ENCODE assay signal across 8 cellular contexts in genomic region chr19:588093-588742, GRCh38. TPM values are rescaled to one million over a fixed set of nuclear protein-coding genes. Genes with fewer than 3 reads are reported as not detected.
DNase-seq lines count a peak whose midpoint lies in the region; ATAC-seq and TF ChIP-seq lines count a peak whose summit lies in the region.

No MANE protein-coding gene starts in this region.

- peak; percentile 44 to 51 (median 45) for TF ChIP-seq CTCF in nephron (IDR thresholded peaks at IDR 0.05; ENCODE audit: unreplicated experiment in 3 of 3)

- peaks cover 20% of the 10 kb centered on the region for H3K27me3 ChIP-seq in CD8-positive, alpha-beta memory T cell (ENCODE audit: insufficient read depth, low read length, poor library complexity, severe bottlenecking)

- peaks cover 4 to 17% (median 6%) of the 10 kb centered on the region in 3 donors for H3K4me1 Mint-ChIP-seq in CD8-positive, alpha-beta memory T cell
- H3K4me1 Mint-ChIP-seq in activated T-cell treated with anti-CD3 and anti-CD28 coated beads, Interleukin-2, amount 50 U/mL, for 4 hours (ENCODE audit: low read depth): peaks cover 6% of the 10 kb centered on the region
- no peaks in the 10 kb centered on the region for H3K4me1 Mint-ChIP-seq in nephron

- no peak for TF ChIP-seq POLR2A in erythroblast (IDR thresholded peaks at IDR 0.05; ENCODE audit: low read length)

- CTCF ChIA-PET in CD8-positive, alpha-beta memory T cell (lab: Charles Lee): interaction anchor here (1.4 kb wide), 1 partner anchor 146 kb away, joined by 3 read pairs; no protein-coding TSS in a partner anchor

- peak; percentile 63 for TF ChIP-seq RAD21 in Ishikawa (IDR thresholded peaks at IDR 0.05; ENCODE audit: low read depth)

- H3K27ac Mint-ChIP-seq in CD8-positive, alpha-beta memory T cell: peak overlapping the region in 1 of 8 donors; percentile 14
- H3K27ac Mint-ChIP-seq in nephron: no peak overlapping the region

- no peaks in the 10 kb centered on the region for H3K36me3 ChIP-seq in CD8-positive, alpha-beta memory T cell (ENCODE audit: insufficient read depth, low read length)

- H3K4me3 Mint-ChIP-seq in CD8-positive, alpha-beta memory T cell: peak overlapping the region in 6 of 7 donors; percentile 19 to 54 (median 29)
- H3K4me3 Mint-ChIP-seq in activated T-cell treated with anti-CD3 and anti-CD28 coated beads, Interleukin-2, amount 50 U/mL, for 4 hours: peak overlapping the region; percentile 16
- H3K4me3 Mint-ChIP-seq in nephron: peak overlapping the region in 2 of 3 experiments; percentile 31 to 44

- POLR2A ChIA-PET in CD8-positive, alpha-beta memory T cell (lab: Charles Lee): no interaction called here

- no peaks in the 10 kb centered on the region for H3K9me3 ChIP-seq in CD8-positive, alpha-beta memory T cell (ENCODE audit: low read length)

- H3K9me3 Mint-ChIP-seq in CD8-positive, alpha-beta memory T cell: no peaks in the 10 kb centered on the region
- no peaks in the 10 kb centered on the region for H3K9me3 Mint-ChIP-seq in activated T-cell treated with anti-CD3 and anti-CD28 coated beads, Interleukin-2, amount 50 U/mL, for 4 hours
- no peaks in the 10 kb centered on the region for H3K9me3 Mint-ChIP-seq in nephron

- no peak overlapping the region for H3K4me3 ChIP-seq in CD8-positive, alpha-beta memory T cell (ENCODE audit: low read length)

- DNase-seq in CD8-positive, alpha-beta memory T cell: peak; percentile 49 to 72 (median 58)
- DNase-seq in NOMO-1 treated with dmso at 0.1 percent for 144 hours (lab: John Stamatoyannopoulos, UW; ENCODE audit: unreplicated experiment) (peak; percentile 58), erythroblast (lab: John Stamatoyannopoulos, UW) (peak; percentile 86 to 89)
- peak; percentile 49 for DNase-seq in activated T-cell treated with anti-CD3 and anti-CD28 coated beads, Interleukin-2, amount 50 U/mL, for 4 hours

- H3K36me3 Mint-ChIP-seq in CD8-positive, alpha-beta memory T cell: peaks cover 0 to 4% (median 1%) of the 10 kb centered on the region in 3 donors
- H3K36me3 Mint-ChIP-seq in activated T-cell treated with anti-CD3 and anti-CD28 coated beads, Interleukin-2, amount 50 U/mL, for 4 hours (ENCODE audit: insufficient read depth): no peaks in the 10 kb centered on the region
- no peaks in the 10 kb centered on the region for H3K36me3 Mint-ChIP-seq in nephron (ENCODE audit: low read depth)

- H3K4me1 ChIP-seq in CD8-positive, alpha-beta memory T cell (ENCODE audit: insufficient read depth, low read length): peaks cover 16% of the 10 kb centered on the region

- H3K27ac ChIP-seq in CD8-positive, alpha-beta memory T cell (ENCODE audit: low read depth, low read length): no peak overlapping the region

- peak; percentile 67 to 68 for ATAC-seq in activated T-cell treated with anti-CD3 and anti-CD28 coated beads, Interleukin-2, amount 50 U/mL, for 4 hours
- ATAC-seq in HG02885 (IDR thresholded peaks at IDR 0.05; ENCODE audit: poor library complexity, unreplicated experiment) (no peak), HG03520 (IDR thresholded peaks at IDR 0.05; ENCODE audit: unreplicated experiment) (no peak)

- peaks cover 9 to 24% of the 10 kb centered on the region in 2 donors for H3K27me3 Mint-ChIP-seq in CD8-positive, alpha-beta memory T cell
- H3K27me3 Mint-ChIP-seq in activated T-cell treated with anti-CD3 and anti-CD28 coated beads, Interleukin-2, amount 50 U/mL, for 4 hours (ENCODE audit: low read depth): peaks cover 27% of the 10 kb centered on the region
- H3K27me3 Mint-ChIP-seq in nephron (ENCODE audit: low read depth): peaks cover 42% of the 10 kb centered on the region

- peak; percentile 58 for TF ChIP-seq EP300 in Ishikawa (IDR thresholded peaks at IDR 0.05; ENCODE audit: borderline replicate concordance)

TF ChIP-seq in Ishikawa, 13 proteins besides CTCF, POLR2A, EP300 and RAD21:
- TF ChIP-seq FOXM1 (IDR thresholded peaks at IDR 0.05; ENCODE audit: borderline replicate concordance, low read depth) (peak; percentile 51; the same call in 1 of the 2 replicates), TCF12 (IDR thresholded peaks at IDR 0.05; ENCODE audit: low read depth) (peak; percentile 86), USF1 (IDR thresholded peaks at IDR 0.05) (peak; percentile 38), CEBPB (IDR thresholded peaks at IDR 0.05) (no peak), MAX (IDR thresholded peaks at IDR 0.05) (peak; percentile 68), EGR1 (IDR thresholded peaks at IDR 0.05) (peak; percentile 40), TAF1 (IDR thresholded peaks at IDR 0.05; ENCODE audit: low read depth) (no peak), YY1 (IDR thresholded peaks at IDR 0.05; ENCODE audit: low read depth) (no peak), CREB1 (IDR thresholded peaks at IDR 0.05; ENCODE audit: low read depth) (no peak), REST (IDR thresholded peaks at IDR 0.05; ENCODE audit: low read depth) (no peak), ZBTB7A (IDR thresholded peaks at IDR 0.05; ENCODE audit: low read depth) (no peak), TEAD4 (IDR thresholded peaks at IDR 0.05) (no peak), NFIC (IDR thresholded peaks at IDR 0.05) (peak; percentile 95)

RNA-seq across cellular contexts. Expression of gene HCN2, which starts 1.5 kb away (rescaled TPM):
- under 1 TPM; 0.42 to 0.48 TPM for total RNA-seq in CD8-positive, alpha-beta memory T cell
- not detected for polyA plus RNA-seq in CD8-positive, alpha-beta memory T cell
- under 1 TPM; 0.20 to 0.24 (median 0.22) TPM for total RNA-seq in activated T-cell treated with anti-CD3 and anti-CD28 coated beads, Interleukin-2, amount 50 U/mL, for 4 hours

RNA-seq across cellular contexts. Expression of gene BSG, which starts 15.8 kb away (rescaled TPM):
- total RNA-seq in CD8-positive, alpha-beta memory T cell: 100 to 1,000 TPM; 250 to 262 TPM
- 436 TPM for polyA plus RNA-seq in CD8-positive, alpha-beta memory T cell
- total RNA-seq in activated T-cell treated with anti-CD3 and anti-CD28 coated beads, Interleukin-2, amount 50 U/mL, for 4 hours: 100 to 1,000 TPM; 241 to 277 (median 250) TPM

RNA-seq across cellular contexts. Expression of gene GZMM, which starts 44.4 kb away (rescaled TPM):
- 10 to 100 TPM; 48.8 to 50.5 TPM for total RNA-seq in CD8-positive, alpha-beta memory T cell
- polyA plus RNA-seq in CD8-positive, alpha-beta memory T cell: 327 TPM
- total RNA-seq in activated T-cell treated with anti-CD3 and anti-CD28 coated beads, Interleukin-2, amount 50 U/mL, for 4 hours: 10 to 100 TPM; 53.2 to 71.8 (median 65.8) TPM

RNA-seq across cellular contexts. Expression of gene POLRMT, which starts 45.1 kb away (rescaled TPM):
- total RNA-seq in CD8-positive, alpha-beta memory T cell: 10 to 100 TPM; 75.2 to 77.3 TPM
- polyA plus RNA-seq in CD8-positive, alpha-beta memory T cell: 58.8 TPM
- total RNA-seq in activated T-cell treated with anti-CD3 and anti-CD28 coated beads, Interleukin-2, amount 50 U/mL, for 4 hours: 100 to 1,000 TPM; 110 to 123 (median 119) TPM

RNA-seq across cellular contexts. Expression of gene FGF22, which starts 51.5 kb away (rescaled TPM):
- under 1 TPM; 0.20 to 0.22 TPM for total RNA-seq in CD8-positive, alpha-beta memory T cell
- polyA plus RNA-seq in CD8-positive, alpha-beta memory T cell: not detected
- not detected for total RNA-seq in activated T-cell treated with anti-CD3 and anti-CD28 coated beads, Interleukin-2, amount 50 U/mL, for 4 hours

Comparison
In these comparisons a context has a peak if more than half of its experiments do, and no peak if none do; other contexts are left out.
1. ATAC-seq: peak in activated T-cell treated with anti-CD3 and anti-CD28 coated beads, Interleukin-2, amount 50 U/mL, for 4 hours (2 of 2); none in HG02885 (single experiment) and HG03520 (single experiment).
2. Peak in every context shown above with its lines, with median percentiles within 50 percentile points of each other: DNase-seq and H3K4me3 Mint-ChIP-seq.